ENCODE assay signal across 1 cellular context in the genomic region with DNA sequence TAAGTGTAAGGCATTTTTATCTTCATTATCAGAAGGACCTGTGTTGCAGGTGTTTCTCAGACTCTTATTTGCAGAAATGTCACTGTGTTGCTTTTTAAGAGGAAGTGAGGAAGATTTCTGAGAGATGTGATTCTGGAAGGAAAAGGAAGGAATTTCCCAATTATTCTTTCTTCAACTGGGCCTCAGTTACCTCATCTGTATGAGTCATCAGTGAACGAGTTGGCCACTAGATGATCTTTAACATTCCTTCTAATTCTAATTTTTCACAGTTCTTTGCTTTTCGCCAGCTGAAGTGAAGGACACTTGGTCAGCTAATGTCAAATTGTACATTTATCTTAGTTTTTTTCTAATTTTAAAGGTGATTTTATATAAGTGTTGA.
TF ChIP-seq lines count a peak whose summit lies in the region.

No MANE protein-coding gene starts in this region.

TF ChIP-seq in SK-N-SH, 30 proteins besides CTCF, POLR2A, EP300 and RAD21 (continued from another document):
- TF ChIP-seq, protein P1, sequence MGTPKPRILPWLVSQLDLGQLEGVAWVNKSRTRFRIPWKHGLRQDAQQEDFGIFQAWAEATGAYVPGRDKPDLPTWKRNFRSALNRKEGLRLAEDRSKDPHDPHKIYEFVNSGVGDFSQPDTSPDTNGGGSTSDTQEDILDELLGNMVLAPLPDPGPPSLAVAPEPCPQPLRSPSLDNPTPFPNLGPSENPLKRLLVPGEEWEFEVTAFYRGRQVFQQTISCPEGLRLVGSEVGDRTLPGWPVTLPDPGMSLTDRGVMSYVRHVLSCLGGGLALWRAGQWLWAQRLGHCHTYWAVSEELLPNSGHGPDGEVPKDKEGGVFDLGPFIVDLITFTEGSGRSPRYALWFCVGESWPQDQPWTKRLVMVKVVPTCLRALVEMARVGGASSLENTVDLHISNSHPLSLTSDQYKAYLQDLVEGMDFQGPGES (IDR thresholded peaks at IDR 0.05; ENCODE audit: low read depth, low read length), result no peak
- peak; percentile 51; the same call in 1 of the 2 replicates for TF ChIP-seq FOSL2 (IDR thresholded peaks at IDR 0.05; ENCODE audit: borderline replicate concordance, low read depth)
- 0 out of 2 replicates have a peak, but pooled peaks have one; percentile 23 for TF ChIP-seq JUND (IDR thresholded peaks at IDR 0.05)
- TF ChIP-seq SIN3A (IDR thresholded peaks at IDR 0.05; ENCODE audit: borderline replicate concordance, low read depth, low read length), result no peak
- TF ChIP-seq CHD2 (IDR thresholded peaks at IDR 0.05; ENCODE audit: low read length, partially characterized antibody), result no peak
- no peak for TF ChIP-seq GATA2 (CRISPR knock-in tag; IDR thresholded peaks at IDR 0.05)
- TF ChIP-seq, protein P2, sequence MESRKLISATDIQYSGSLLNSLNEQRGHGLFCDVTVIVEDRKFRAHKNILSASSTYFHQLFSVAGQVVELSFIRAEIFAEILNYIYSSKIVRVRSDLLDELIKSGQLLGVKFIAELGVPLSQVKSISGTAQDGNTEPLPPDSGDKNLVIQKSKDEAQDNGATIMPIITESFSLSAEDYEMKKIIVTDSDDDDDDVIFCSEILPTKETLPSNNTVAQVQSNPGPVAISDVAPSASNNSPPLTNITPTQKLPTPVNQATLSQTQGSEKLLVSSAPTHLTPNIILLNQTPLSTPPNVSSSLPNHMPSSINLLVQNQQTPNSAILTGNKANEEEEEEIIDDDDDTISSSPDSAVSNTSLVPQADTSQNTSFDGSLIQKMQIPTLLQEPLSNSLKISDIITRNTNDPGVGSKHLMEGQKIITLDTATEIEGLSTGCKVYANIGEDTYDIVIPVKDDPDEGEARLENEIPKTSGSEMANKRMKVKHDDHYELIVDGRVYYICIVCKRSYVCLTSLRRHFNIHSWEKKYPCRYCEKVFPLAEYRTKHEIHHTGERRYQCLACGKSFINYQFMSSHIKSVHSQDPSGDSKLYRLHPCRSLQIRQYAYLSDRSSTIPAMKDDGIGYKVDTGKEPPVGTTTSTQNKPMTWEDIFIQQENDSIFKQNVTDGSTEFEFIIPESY (IDR thresholded peaks at IDR 0.05; ENCODE audit: borderline replicate concordance, low read depth), result no peak
- TF ChIP-seq, protein P3, sequence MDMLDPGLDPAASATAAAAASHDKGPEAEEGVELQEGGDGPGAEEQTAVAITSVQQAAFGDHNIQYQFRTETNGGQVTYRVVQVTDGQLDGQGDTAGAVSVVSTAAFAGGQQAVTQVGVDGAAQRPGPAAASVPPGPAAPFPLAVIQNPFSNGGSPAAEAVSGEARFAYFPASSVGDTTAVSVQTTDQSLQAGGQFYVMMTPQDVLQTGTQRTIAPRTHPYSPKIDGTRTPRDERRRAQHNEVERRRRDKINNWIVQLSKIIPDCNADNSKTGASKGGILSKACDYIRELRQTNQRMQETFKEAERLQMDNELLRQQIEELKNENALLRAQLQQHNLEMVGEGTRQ (IDR thresholded peaks at IDR 0.05; ENCODE audit: borderline replicate concordance, low read depth, low read length), result no peak
- no peak for TF ChIP-seq FOXJ3 (CRISPR knock-in tag; IDR thresholded peaks at IDR 0.05)
